ENCODE assay signal across 8 cellular contexts in the genomic region with DNA sequence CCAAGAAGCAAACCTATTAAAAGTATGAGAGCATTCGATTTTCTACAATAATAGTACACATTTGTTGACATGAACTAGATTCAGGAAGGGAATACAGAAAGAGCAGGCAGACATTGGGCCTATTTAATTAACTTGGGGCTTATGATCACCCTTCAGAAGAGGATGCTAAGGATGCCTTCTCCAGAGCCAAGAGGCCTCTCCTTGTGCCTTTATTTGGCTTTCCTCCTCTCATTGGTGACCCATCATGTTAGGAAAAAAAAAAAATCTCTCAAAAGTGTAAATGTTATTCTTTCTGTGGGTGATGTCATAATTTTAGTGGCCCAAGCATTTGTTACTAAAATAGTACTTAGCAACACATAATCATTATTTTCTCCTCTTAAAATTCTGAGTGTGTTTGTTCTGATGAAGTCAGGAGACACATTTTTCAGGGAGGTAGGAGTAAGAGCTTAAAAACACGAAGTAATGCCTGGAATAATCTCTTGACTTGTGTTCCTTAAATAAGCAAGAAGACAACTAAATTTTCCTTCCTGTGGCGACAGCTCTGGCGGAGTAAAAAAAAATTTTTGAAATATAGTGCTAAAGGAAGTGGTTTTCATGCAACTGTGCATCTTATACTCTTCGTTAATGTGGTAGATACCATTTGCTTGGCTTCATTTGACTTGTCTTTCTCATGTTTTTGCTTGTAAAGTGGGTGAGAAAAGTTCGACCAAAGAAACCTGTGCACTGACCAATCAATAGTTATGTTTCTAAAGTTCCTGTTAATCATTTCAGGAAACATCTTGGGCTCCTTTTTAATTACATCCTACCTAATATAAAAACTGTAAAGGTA. TPM values are rescaled to one million over a fixed set of nuclear protein-coding genes. Genes with fewer than 3 reads are reported as not detected.
DNase-seq lines count a peak whose midpoint lies in the region; ATAC-seq, FAIRE-seq and TF ChIP-seq lines count a peak whose summit lies in the region.

No MANE protein-coding gene starts in this region.

- intact Hi-C loops in activated CD4-positive, alpha-beta T cell treated with anti-CD3 and anti-CD28 coated beads for 36 hours (cut with DNase I, micrococcal nuclease) = loop anchor here (1.0 to 10.0 kb wide), 8 partner anchors 11 to 1710 kb away; partner anchors contain the start of genes MBNL1 (in 2 of the 2), EIF2A (in 1 of the 2), GPR87 (in 1 of the 2) and SERP1 (in 1 of the 2)
- intact Hi-C loops in natural killer cell (cut with micrococcal nuclease) = loop anchor here (1.0 to 5.0 kb wide), 4 partner anchors 12 to 60 kb away; no protein-coding TSS in a partner anchor
- intact Hi-C loops in kidney (cut with DNase I) = no loop called here

- H3K36me3 ChIP-seq in kidney (ENCODE audit: control insufficient read depth in 1 of 2, insufficient read depth in 2 of 2, low read length in 2 of 2) = no peaks in the 10 kb centered on the region

- peak overlapping the region; percentile 61 for H3K4me3 Mint-ChIP-seq in activated CD4-positive, alpha-beta T cell treated with anti-CD3 and anti-CD28 coated beads for 36 hours
- H3K4me3 Mint-ChIP-seq in natural killer cell = peak overlapping the region; percentile 94

- no peak overlapping the region for H3K9ac ChIP-seq in kidney (ENCODE audit: low read length in 2 of 2)

- no peaks in the 10 kb centered on the region for H3K9me3 ChIP-seq in kidney (ENCODE audit: control insufficient read depth in 1 of 2, low read length in 2 of 2)

- TF ChIP-seq CTCF in natural killer cell (IDR thresholded peaks at IDR 0.05) (no peak), kidney (IDR thresholded peaks at IDR 0.05; ENCODE audit: borderline replicate concordance, extremely low read depth, insufficient read depth) (no peak)

- no peaks in the 10 kb centered on the region for H3K9me3 Mint-ChIP-seq in activated CD4-positive, alpha-beta T cell treated with anti-CD3 and anti-CD28 coated beads for 36 hours (ENCODE audit: low read depth)
- no peaks in the 10 kb centered on the region for H3K9me3 Mint-ChIP-seq in natural killer cell

- H3K27me3 Mint-ChIP-seq in activated CD4-positive, alpha-beta T cell treated with anti-CD3 and anti-CD28 coated beads for 36 hours = no peaks in the 10 kb centered on the region
- H3K27me3 Mint-ChIP-seq in natural killer cell (ENCODE audit: low read depth in 2 of 2) = no peaks in the 10 kb centered on the region

- H3K4me1 Mint-ChIP-seq in activated CD4-positive, alpha-beta T cell treated with anti-CD3 and anti-CD28 coated beads for 36 hours = peaks cover 94% of the 10 kb centered on the region
- H3K4me1 Mint-ChIP-seq in natural killer cell = peaks cover 92 to 94% of the 10 kb centered on the region in 2 donors

- peaks cover 4 to 6% of the 10 kb centered on the region in 2 donors for H3K4me1 ChIP-seq in kidney (ENCODE audit: control insufficient read depth in 1 of 2, insufficient read depth in 1 of 2, low read depth in 1 of 2, low read length in 2 of 2)

- no peak for FAIRE-seq in kidney (lab: Jason Lieb, UNC)

- H3K36me3 Mint-ChIP-seq in activated CD4-positive, alpha-beta T cell treated with anti-CD3 and anti-CD28 coated beads for 36 hours (ENCODE audit: low read depth) = peaks cover 9% of the 10 kb centered on the region
- no peaks in the 10 kb centered on the region for H3K36me3 Mint-ChIP-seq in natural killer cell

- H3K27ac ChIP-seq in kidney (ENCODE audit: low read depth in 2 of 2, low read length in 2 of 2) = no peak overlapping the region

- H3K4me3 ChIP-seq in kidney (ENCODE audit: low read length in 2 of 2) = no peak overlapping the region

- POLR2A ChIA-PET in activated CD4-positive, alpha-beta T cell treated with anti-CD3 and anti-CD28 coated beads for 36 hours (lab: Charles Lee) = interaction anchor here (0.7 to 2.1 kb wide), 4 partner anchors 10 to 27 kb away, joined by 3 to 12 read pairs (median 6); partner anchors contain the start of gene MBNL1

- peak; percentile 20 for ATAC-seq in activated CD4-positive, alpha-beta T cell treated with anti-CD3 and anti-CD28 coated beads for 36 hours
- peak; percentile 74 for ATAC-seq in HG02763 (IDR thresholded peaks at IDR 0.05; ENCODE audit: unreplicated experiment)
- ATAC-seq in natural killer cell = peak; percentile 43 to 66 (median 65)

- H3K27ac Mint-ChIP-seq in activated CD4-positive, alpha-beta T cell treated with anti-CD3 and anti-CD28 coated beads for 36 hours = peak overlapping the region; percentile 96
- peak overlapping the region; percentile 79 to 96 for H3K27ac Mint-ChIP-seq in natural killer cell

- CTCF ChIA-PET in activated CD4-positive, alpha-beta T cell treated with anti-CD3 and anti-CD28 coated beads for 36 hours (lab: Charles Lee) = interaction anchor here (0.6 to 7.6 kb wide), 7 partner anchors 11 to 202 kb away, joined by 3 to 69 read pairs (median 4); partner anchors contain the start of gene MBNL1

- DNase-seq in activated CD4-positive, alpha-beta T cell treated with anti-CD3 and anti-CD28 coated beads for 36 hours = no peak
- no peak for DNase-seq in activated CD4-positive, alpha-beta T cell treated with anti-CD3 and anti-CD28 coated beads, Interleukin-2, amount 50 U/mL, for 4 hours
- DNase-seq in SKM-1 (lab: John Stamatoyannopoulos, UW; ENCODE audit: unreplicated experiment) (peak; percentile 45), natural killer cell (no peak), NCI-H526 treated with DMSO at 0.1 percent for 48 hours (lab: John Stamatoyannopoulos, UW) (no peak), kidney (no peak)
- no peak for DNase-seq in stimulated activated CD8-positive, alpha-beta memory T cell treated with anti-CD3 and anti-CD28 coated beads, Interleukin-4, amount 100 ng/mL, for 48 hours

RNA-seq across cellular contexts. Expression of gene MBNL1, which starts 11.3 kb away (rescaled TPM):
- total RNA-seq in activated CD4-positive, alpha-beta T cell treated with anti-CD3 and anti-CD28 coated beads for 36 hours = 100 to 1,000 TPM; 317 to 481 TPM
- total RNA-seq in natural killer cell (100 to 1,000 TPM; 600 to 704 (median 607) TPM), kidney (167 TPM)
- polyA plus RNA-seq in kidney (ENCODE audit: insufficient read depth, low read depth, low replicate concordance) = 22.0 TPM

Comparison
In these comparisons a context has a peak if more than half of its experiments do, and no peak if none do; other contexts are left out.
1. ATAC-seq: peak in every context shown above with its lines; median percentile 74 in HG02763; 65 in natural killer cell; 20 in activated CD4-positive, alpha-beta T cell treated with anti-CD3 and anti-CD28 coated beads for 36 hours.